9 cellular contexts compared by ENCODE assay signal in the genomic region with DNA sequence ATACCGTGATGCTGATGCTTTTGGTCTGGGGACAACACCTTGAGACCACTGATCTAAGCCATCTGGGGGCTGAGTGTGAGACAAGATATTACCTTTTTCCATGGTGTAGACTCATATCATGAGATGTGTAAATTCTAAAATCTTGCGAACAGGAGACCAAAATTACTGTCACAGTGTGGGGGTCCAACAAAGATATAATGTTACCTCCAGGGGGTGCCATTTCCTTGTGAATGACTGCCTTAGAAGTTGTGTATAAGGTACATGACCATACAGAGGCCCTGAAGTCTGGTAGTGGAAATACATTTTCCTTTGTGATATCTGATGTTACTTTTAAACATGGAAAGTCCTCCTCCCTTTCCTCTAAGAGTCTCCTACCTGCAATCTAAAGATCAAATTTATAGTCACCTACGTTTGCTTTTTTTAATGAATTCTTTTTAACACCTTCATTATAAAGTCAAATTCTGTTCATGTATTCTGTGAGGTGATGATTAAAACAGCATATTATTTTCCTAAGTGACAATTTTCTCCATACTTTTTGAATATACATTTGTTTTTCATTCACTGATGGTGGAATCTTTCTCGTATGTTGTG.
DNase-seq lines count a peak whose midpoint lies in the region; ATAC-seq and TF ChIP-seq lines count a peak whose summit lies in the region.
"Had no signal": no experiment of that assay in that cellular context is flagged by ENCODE, and none has a peak within 500 bp of the region (broad histone marks: within the 10 kb centered on the region; RNA-seq: fewer than 3 reads in every experiment).

No MANE protein-coding gene starts in this region.

- H3K14ac ChIP-seq in mesenchymal stem cell (ENCODE audit: low read length in 2 of 2), result no peak overlapping the region

- intact Hi-C loops in colonic mucosa (cut with DNase I), result loop anchor here (2.0 to 5.0 kb wide), 2 partner anchors 146 to 1225 kb away; no protein-coding TSS in a partner anchor

- no peak overlapping the region for H3K27ac ChIP-seq in colonic mucosa
- H3K27ac ChIP-seq in mesenchymal stem cell (ENCODE audit: low read length, poor library complexity, severe bottlenecking), result no peak overlapping the region
- H3K27ac ChIP-seq: BLaER1 had no signal

- no peak overlapping the region for H3K18ac ChIP-seq in mesenchymal stem cell (ENCODE audit: low read depth in 1 of 2, low read length in 2 of 2)

- no peak overlapping the region for H2BK5ac ChIP-seq in mesenchymal stem cell (ENCODE audit: low read depth, low read length, poor library complexity, severe bottlenecking)

- H3K36me3 ChIP-seq in colonic mucosa (no peaks in the 10 kb centered on the region), mesenchymal stem cell (ENCODE audit: control insufficient read depth in 1 of 2, insufficient read depth in 2 of 2, low read depth in 1 of 2, low read length in 2 of 2) (no peaks in the 10 kb centered on the region)
- H3K36me3 ChIP-seq: BLaER1 had no signal

- TF ChIP-seq CTCF in colonic mucosa (IDR thresholded peaks at IDR 0.05), result peak; percentile 31

- no peak overlapping the region for H2BK15ac ChIP-seq in mesenchymal stem cell (ENCODE audit: low read depth, poor library complexity, severe bottlenecking)

- no peak overlapping the region for H2AK5ac ChIP-seq in mesenchymal stem cell (ENCODE audit: low read length, severe bottlenecking)

- no peak overlapping the region for H4K91ac ChIP-seq in mesenchymal stem cell (ENCODE audit: low read length)

- H3K4ac ChIP-seq in mesenchymal stem cell (ENCODE audit: low read depth in 1 of 2, low read length in 2 of 2), result no peak overlapping the region

- H3K23ac ChIP-seq in mesenchymal stem cell (ENCODE audit: low read length in 2 of 2), result no peak overlapping the region

- H3K27me3 ChIP-seq in colonic mucosa, result no peaks in the 10 kb centered on the region
- no peaks in the 10 kb centered on the region for H3K27me3 ChIP-seq in mesenchymal stem cell (ENCODE audit: control insufficient read depth in 1 of 2, insufficient read depth in 1 of 2, low read length in 2 of 2)
- H3K27me3 ChIP-seq: BLaER1 had no signal

- peak; percentile 55 for ATAC-seq in HG02571 (IDR thresholded peaks at IDR 0.05; ENCODE audit: unreplicated experiment)

- H3K4me1 ChIP-seq in colonic mucosa (no peaks in the 10 kb centered on the region), mesenchymal stem cell (ENCODE audit: control insufficient read depth, insufficient read depth, low read depth, low read length) (no peaks in the 10 kb centered on the region)
- H3K4me1 ChIP-seq: BLaER1 had no signal

- H3K9me3 ChIP-seq in colonic mucosa (no peaks in the 10 kb centered on the region), mesenchymal stem cell (ENCODE audit: control insufficient read depth, low read length) (no peaks in the 10 kb centered on the region)
- H3K9me3 ChIP-seq: BLaER1 had no signal

- H2AFZ ChIP-seq in mesenchymal stem cell (ENCODE audit: low read depth, low read length), result no peak overlapping the region

- no peak overlapping the region for H3K9ac ChIP-seq in colonic mucosa (ENCODE audit: low read depth in 2 of 2, low read length in 2 of 2)
- no peak overlapping the region for H3K9ac ChIP-seq in mesenchymal stem cell (ENCODE audit: low read length)
- H3K9ac ChIP-seq: BLaER1 had no signal

- no peaks in the 10 kb centered on the region for H3K79me1 ChIP-seq in mesenchymal stem cell (replicated peaks; ENCODE audit: low read length, poor library complexity, severe bottlenecking)

- H3K4me2 ChIP-seq in mesenchymal stem cell (ENCODE audit: low read length, poor library complexity, severe bottlenecking), result no peak overlapping the region
- H3K4me2 ChIP-seq: BLaER1 had no signal

- no peak overlapping the region for H4K8ac ChIP-seq in mesenchymal stem cell (ENCODE audit: low read length)

- H3K4me3 ChIP-seq in colonic mucosa (no peak overlapping the region), mesenchymal stem cell (ENCODE audit: insufficient read depth in 1 of 2, low read depth in 1 of 2, low read length in 2 of 2) (no peak overlapping the region)
- H3K4me3 ChIP-seq: BLaER1 had no signal

- no peak overlapping the region for H2BK120ac ChIP-seq in mesenchymal stem cell (ENCODE audit: low read depth, low read length)

- WGBS in mesenchymal stem cell, result 95% methylated on average over 2 of the region's 4 CpGs

- DNase-seq in NCI-H1105 treated with DMSO at 0.1 percent for 48 hours (lab: John Stamatoyannopoulos, UW), result peak; percentile 24
- DNase-seq in NCI-H1105 (lab: John Stamatoyannopoulos, UW), result no peak
- peak; percentile 80 for DNase-seq in NCI-H748 (lab: John Stamatoyannopoulos, UW; ENCODE audit: unreplicated experiment)
- DNase-seq in colonic mucosa, result no peak
- DNase-seq in mesenchymal stem cell, result peak; percentile 67
- no peak for DNase-seq in NCI-H226
- DNase-seq in activated T-cell treated with anti-CD3 and anti-CD28 coated beads, Interleukin-2, amount 50 U/mL, for 1 hour, result no peak

- H2BK12ac ChIP-seq in mesenchymal stem cell (ENCODE audit: low read length in 2 of 2), result no peak overlapping the region

Comparison
In these comparisons a context has a peak if more than half of its experiments do, and no peak if none do; other contexts are left out.
1. DNase-seq: peak in NCI-H1105 treated with DMSO at 0.1 percent for 48 hours (single experiment), NCI-H748 (single experiment) and mesenchymal stem cell (single experiment); none in NCI-H1105 (single experiment), colonic mucosa (single experiment), NCI-H226 (single experiment) and activated T-cell treated with anti-CD3 and anti-CD28 coated beads, Interleukin-2, amount 50 U/mL, for 1 hour (single experiment).